ENCODE assay signal across 9 cellular contexts in genomic region chr16:66751992-66752322, GRCh38. TPM values are rescaled to one million over a fixed set of nuclear protein-coding genes. Genes with fewer than 3 reads are reported as not detected.
DNase-seq lines count a peak whose midpoint lies in the region; ATAC-seq and TF ChIP-seq lines count a peak whose summit lies in the region.
"Had no signal": no experiment of that assay in that cellular context is flagged by ENCODE, and none has a peak within 500 bp of the region (broad histone marks: within the 10 kb centered on the region; RNA-seq: fewer than 3 reads in every experiment).

No MANE protein-coding gene starts in this region.

- H3K27me3 ChIP-seq in ACC112 (ENCODE audit: insufficient read depth, low read length) (no peaks in the 10 kb centered on the region), HUES6 (ENCODE audit: control insufficient read depth, insufficient read depth, low read length) (no peaks in the 10 kb centered on the region; the same call in 1 of the 2 replicates), breast epithelium (no peaks in the 10 kb centered on the region)

- peak overlapping the region; percentile 89; the same call in 1 of the 2 replicates for H3K27ac ChIP-seq in ACC112 (ENCODE audit: low read depth, low read length)
- no peak overlapping the region for H3K27ac ChIP-seq in HUES6 (ENCODE audit: low read depth, low read length)
- H3K27ac ChIP-seq in breast epithelium, result peak overlapping the region; percentile 94 to 97

- intact Hi-C loops in breast epithelium (cut with DNase I; ENCODE audit: low total_unique reads), result loop anchor here (2.0 kb wide), 1 partner anchor 55 kb away; no protein-coding TSS in a partner anchor

- no peaks in the 10 kb centered on the region for H3K36me3 Mint-ChIP-seq in naive B cell

- H3K79me2 ChIP-seq in ACC112 (ENCODE audit: control insufficient read depth, insufficient read depth, low read length, unreplicated experiment), result peaks cover 39% of the 10 kb centered on the region

- ATAC-seq in naive B cell (ENCODE audit: low read depth in 2 of 2), result no peak

- TF ChIP-seq POLR2A in breast epithelium (IDR thresholded peaks at IDR 0.05), result no peak

- peak overlapping the region; percentile 74 for H2AFZ ChIP-seq in ACC112 (ENCODE audit: low read length, unreplicated experiment)

- no peaks in the 10 kb centered on the region for H3K36me3 ChIP-seq in ACC112 (ENCODE audit: insufficient read depth, low read length)
- H3K36me3 ChIP-seq in HUES6 (ENCODE audit: control insufficient read depth, insufficient read depth, low read length), result peaks cover 40% of the 10 kb centered on the region
- H3K36me3 ChIP-seq in breast epithelium, result no peaks in the 10 kb centered on the region

- no peaks in the 10 kb centered on the region for H3K9me3 Mint-ChIP-seq in naive B cell

- H3K27me3 Mint-ChIP-seq in naive B cell, result peaks cover 13 to 18% (median 15%) of the 10 kb centered on the region in 3 donors

- peaks cover 31 to 38% (median 34%) of the 10 kb centered on the region in 3 donors for H3K4me1 Mint-ChIP-seq in naive B cell

- H3K4me1 ChIP-seq in ACC112 (ENCODE audit: control insufficient read depth, insufficient read depth, low read length, unreplicated experiment) (peaks cover 16% of the 10 kb centered on the region), HUES6 (ENCODE audit: control insufficient read depth, insufficient read depth, low read length) (peaks cover 11% of the 10 kb centered on the region), breast epithelium (peaks cover 0 to 12% of the 10 kb centered on the region in 2 donors)

- H3K4me3 ChIP-seq in ACC112 (ENCODE audit: low read depth, low read length) (peak overlapping the region; percentile 99), HUES6 (ENCODE audit: low read depth, low read length) (peak overlapping the region; percentile 100), breast epithelium (peak overlapping the region; percentile 86 to 100 (median 99))

- H3K9me3 ChIP-seq in HUES6 (ENCODE audit: control insufficient read depth, insufficient read depth, low read depth, low read length) (no peaks in the 10 kb centered on the region), breast epithelium (no peaks in the 10 kb centered on the region)

- DNase-seq in breast epithelium (ENCODE audit: low spot score in 2 of 2) (no peak), naive B cell (no peak), amniotic stem cell (lab: John Stamatoyannopoulos, UW) (no peak), DMS53 treated with DMSO at 0.1 percent for 48 hours (lab: John Stamatoyannopoulos, UW; ENCODE audit: unreplicated experiment) (no peak), UCSD-AML1 (lab: John Stamatoyannopoulos, UW; ENCODE audit: unreplicated experiment) (no peak)
- no peak for DNase-seq in activated CD4-positive, CD25-positive, alpha-beta regulatory T cell treated with anti-CD3 and anti-CD28 coated beads, Interleukin-2, amount 50 U/mL, for 72 hours

- peak overlapping the region; percentile 64 to 91 (median 87) for H3K27ac Mint-ChIP-seq in naive B cell

- TF ChIP-seq CTCF in breast epithelium (IDR thresholded peaks at IDR 0.05), result peak in 1 of 3 donors; percentile 50

- peak overlapping the region; percentile 98 for H3K9ac ChIP-seq in HUES6 (ENCODE audit: low read length)

- H3K4me3 Mint-ChIP-seq in naive B cell, result peak overlapping the region; percentile 80 to 91 (median 84)

RNA-seq across cellular contexts. Expression of gene DYNC1LI2, which starts 0.5 kb away (rescaled TPM):
- total RNA-seq in breast epithelium, result 100 to 1,000 TPM; 153 to 172 (median 156) TPM
- 10 to 100 TPM; 10.5 to 33.8 (median 23.4) TPM for polyA plus RNA-seq in naive B cell (ENCODE audit: low read depth in 6 of 6)

RNA-seq across cellular contexts. Expression of gene TERB1, which starts 49.4 kb away (rescaled TPM):
- total RNA-seq in breast epithelium, result under 1 TPM; 0.33 to 0.64 (median 0.59) TPM
- polyA plus RNA-seq in naive B cell (ENCODE audit: low read depth in 6 of 6), result not detected
- total RNA-seq: cardiac muscle cell had no signal
- polyA plus RNA-seq: cardiac muscle cell had no signal

RNA-seq across cellular contexts. Expression of gene CMTM4, which starts 55.4 kb away (rescaled TPM):
- total RNA-seq in breast epithelium, result 10 to 100 TPM; 12.5 to 35.4 (median 33.7) TPM
- under 1 TPM in 1 of 6 donors, not detected in 5; 0.20 TPM for polyA plus RNA-seq in naive B cell (ENCODE audit: low read depth in 6 of 6)
